16 cellular contexts compared by ENCODE assay signal in the genomic region with DNA sequence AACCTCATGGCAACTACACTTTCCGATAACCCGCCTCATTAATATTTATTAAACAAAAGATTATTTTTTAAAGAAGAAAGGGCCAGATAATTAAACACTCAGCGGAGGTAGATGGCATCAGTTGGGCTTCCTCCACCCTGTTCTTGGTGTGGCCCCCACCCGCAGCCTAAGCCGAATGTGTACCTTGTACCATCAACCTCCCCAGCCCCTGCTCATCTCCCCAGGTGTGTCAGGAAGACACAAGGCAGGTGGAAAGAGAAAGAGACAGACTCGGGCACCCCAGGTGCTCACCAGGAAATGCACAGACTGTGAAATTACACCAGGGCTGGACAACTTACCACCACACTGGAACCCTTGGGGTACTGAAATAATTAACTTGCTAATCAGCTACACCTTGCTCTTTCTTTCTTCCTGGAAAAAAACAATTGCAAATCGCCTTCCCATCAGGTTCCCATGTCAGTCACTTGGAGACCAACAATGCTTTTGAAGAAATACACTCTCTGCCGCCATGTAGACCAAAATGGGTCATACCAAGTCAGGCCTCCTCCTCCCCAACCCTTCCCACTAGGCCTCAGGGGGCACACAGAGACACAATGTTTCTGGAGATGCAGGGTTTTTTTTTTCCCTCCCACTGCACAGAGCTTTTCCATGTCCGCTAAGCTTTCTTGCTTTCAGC. TPM values are rescaled to one million over a fixed set of nuclear protein-coding genes. Genes with fewer than 3 reads are reported as not detected.
DNase-seq lines count a peak whose midpoint lies in the region; ATAC-seq, FAIRE-seq and TF ChIP-seq lines count a peak whose summit lies in the region.
"Had no signal": no experiment of that assay in that cellular context is flagged by ENCODE, and none has a peak within 500 bp of the region (broad histone marks: within the 10 kb centered on the region; RNA-seq: fewer than 3 reads in every experiment).

No MANE protein-coding gene starts in this region.

- peaks cover 8% of the 10 kb centered on the region for H3K4me1 ChIP-seq in GM12878 (ENCODE audit: control insufficient read depth, insufficient read depth, low read length)
- H3K4me1 ChIP-seq in mesendoderm (ENCODE audit: control insufficient read depth, low read depth, low read length), result peaks cover 55% of the 10 kb centered on the region
- H3K4me1 ChIP-seq: Caco-2 had no signal

- peak overlapping the region; percentile 60 to 80 for H3K4me3 Mint-ChIP-seq in stimulated activated naive CD8-positive, alpha-beta T cell treated with anti-CD3 and anti-CD28 coated beads, Interleukin-15, amount 100 ng/mL, for 72 hours
- H3K4me3 Mint-ChIP-seq: activated T-cell treated with anti-CD3 and anti-CD28 coated beads, Interleukin-2, amount 50 U/mL, for 24 hours had no signal

- in situ Hi-C loops in GM12878 (cut with MboI), result no loop called here

- POLR2A ChIA-PET in GM12878 (lab: Charles Lee), result no interaction called here

- no peak overlapping the region for H3K27ac Mint-ChIP-seq in stimulated activated naive CD8-positive, alpha-beta T cell treated with anti-CD3 and anti-CD28 coated beads, Interleukin-15, amount 100 ng/mL, for 72 hours
- H3K27ac Mint-ChIP-seq: activated T-cell treated with anti-CD3 and anti-CD28 coated beads, Interleukin-2, amount 50 U/mL, for 24 hours had no signal

- H4K20me1 ChIP-seq in GM12878 (ENCODE audit: control insufficient read depth, insufficient read depth), result no peaks in the 10 kb centered on the region

- H3K27ac ChIP-seq in GM12878 (ENCODE audit: control insufficient read depth, insufficient read depth) (no peak overlapping the region), mesendoderm (ENCODE audit: low read depth, low read length) (peak overlapping the region; percentile 50)
- H3K27ac ChIP-seq: colonic mucosa, tibial artery had no signal

- H3K4me2 ChIP-seq in GM12878 (ENCODE audit: control insufficient read depth, insufficient read depth) (peak overlapping the region; percentile 66), mesendoderm (ENCODE audit: low read length) (no peak overlapping the region)

- no peaks in the 10 kb centered on the region for H3K9me3 ChIP-seq in GM12878 (replicated peaks; ENCODE audit: control insufficient read depth, insufficient read depth, low read length)
- H3K9me3 ChIP-seq: Caco-2, colonic mucosa, tibial artery had no signal

- no peak overlapping the region for H4K8ac ChIP-seq in mesendoderm (ENCODE audit: low read depth, low read length)

- H3K23ac ChIP-seq in mesendoderm (ENCODE audit: low read length), result no peak overlapping the region

- no peak for TF ChIP-seq CTCF in GM12878 (IDR thresholded peaks at IDR 0.05 in 2 of 3, conservative IDR thresholded peaks at IDR 0.05 in 1 of 3; ENCODE audit: control insufficient read depth in 2 of 3, extremely low read depth in 1 of 3, insufficient read depth in 1 of 3, low read depth in 3 of 3, low read length in 3 of 3)

- H3K27me3 ChIP-seq in GM12878 (replicated peaks in 1 of 2; ENCODE audit: control insufficient read depth in 2 of 2, insufficient read depth in 2 of 2, low read length in 1 of 2), result peaks cover 19 to 22% of the 10 kb centered on the region in 2 experiments
- H3K27me3 ChIP-seq in mesendoderm (ENCODE audit: insufficient read depth, low read length, poor library complexity), result peaks cover 16% of the 10 kb centered on the region

- H3K9me3 Mint-ChIP-seq in stimulated activated naive CD8-positive, alpha-beta T cell treated with anti-CD3 and anti-CD28 coated beads, Interleukin-15, amount 100 ng/mL, for 72 hours, result no peaks in the 10 kb centered on the region
- H3K9me3 Mint-ChIP-seq: activated T-cell treated with anti-CD3 and anti-CD28 coated beads, Interleukin-2, amount 50 U/mL, for 24 hours had no signal

- BruUV-seq in GM12878 (replicated peaks; lab: Mats Ljungman, UMichigan), result no TSS peak

- no peak for DNase-seq in stimulated activated naive CD8-positive, alpha-beta T cell treated with anti-CD3 and anti-CD28 coated beads, Interleukin-15, amount 100 ng/mL, for 72 hours
- no peak for DNase-seq in stimulated activated naive CD8-positive, alpha-beta T cell treated with anti-CD3 and anti-CD28 coated beads, Interleukin-15, Interleukin-2, amounts not matched to agents 100 U/mL and 50 U/mL, for 24 hours
- DNase-seq in GM12878 (ENCODE audit: low read depth, low spot score) (no peak), mesendoderm (no peak), amygdala (lab: John Stamatoyannopoulos, UW) (no peak), OCI-M1 (lab: John Stamatoyannopoulos, UW) (no peak)
- no peak for DNase-seq in stimulated activated CD4-positive, alpha-beta T cell treated with anti-CD3 and anti-CD28 coated beads, Interleukin-4, amount 100 ng/mL, for 1 hour
- DNase-seq: activated T-cell treated with anti-CD3 and anti-CD28 coated beads, Interleukin-2, amount 50 U/mL, for 24 hours; Caco-2; colonic mucosa; left cardiac atrium; tibial artery had no signal

- RAD21 ChIA-PET in GM12878 (lab: Charles Lee; ENCODE audit: unreplicated experiment), result no interaction called here

- peaks cover 43% of the 10 kb centered on the region for H3K4me1 Mint-ChIP-seq in stimulated activated naive CD8-positive, alpha-beta T cell treated with anti-CD3 and anti-CD28 coated beads, Interleukin-15, amount 100 ng/mL, for 72 hours

- peak overlapping the region; percentile 24 for H2BK5ac ChIP-seq in mesendoderm (ENCODE audit: low read length)

- no peak overlapping the region for H4K5ac ChIP-seq in mesendoderm (ENCODE audit: low read length)

- 24% methylated on average over 9 of the region's 9 CpGs for WGBS in GM12878 (ENCODE audit: insufficient coverage, insufficient replicate concordance, low lambda C conversion rate, missing lambda C conversion rate)
- no CpG with 5 or more reads among the region's 9 CpGs for WGBS in mesendoderm (ENCODE audit: extremely low coverage, insufficient coverage, low lambda C conversion rate)

- peaks cover 17% of the 10 kb centered on the region for H3K79me1 ChIP-seq in mesendoderm (ENCODE audit: low read length)

- no peak overlapping the region for H2BK15ac ChIP-seq in mesendoderm (replicated peaks; ENCODE audit: low read depth)

- no peak for TF ChIP-seq POLR2A in GM12878 (IDR thresholded peaks at IDR 0.05; ENCODE audit: low read depth, low read length)

- H3K4me3 ChIP-seq in GM12878, result no peak overlapping the region
- no peak overlapping the region for H3K4me3 ChIP-seq in mesendoderm (ENCODE audit: low read length)
- H3K4me3 ChIP-seq: colonic mucosa, tibial artery had no signal

- H2AFZ ChIP-seq in GM12878 (ENCODE audit: control insufficient read depth, low read depth, low read length), result peak overlapping the region; percentile 68

- no peak overlapping the region for H3K4ac ChIP-seq in mesendoderm (ENCODE audit: low read depth, low read length)

- H3K79me2 ChIP-seq in GM12878 (ENCODE audit: control insufficient read depth, insufficient read depth, low read length), result no peaks in the 10 kb centered on the region
- H3K79me2 ChIP-seq in mesendoderm (ENCODE audit: control insufficient read depth, insufficient read depth, low read length), result peaks cover 24% of the 10 kb centered on the region

- TF ChIP-seq RAD21 in GM12878 (IDR thresholded peaks at IDR 0.05; ENCODE audit: insufficient read depth, low read depth, low read length), result no peak

- H3K36me3 ChIP-seq in GM12878 (ENCODE audit: control insufficient read depth in 2 of 2, insufficient read depth in 2 of 2, low read length in 1 of 2) (no peaks in the 10 kb centered on the region), mesendoderm (ENCODE audit: control insufficient read depth, insufficient read depth, low read length) (peaks cover 8% of the 10 kb centered on the region)
- H3K36me3 ChIP-seq: colonic mucosa, tibial artery had no signal

- CTCF ChIA-PET in GM12878 (lab: Yijun Ruan, JAX), result no interaction called here

- peak overlapping the region; percentile 83 for H3K56ac ChIP-seq in mesendoderm (ENCODE audit: low read length)

- no peak for TF ChIP-seq EP300 in GM12878 (IDR thresholded peaks at IDR 0.05; ENCODE audit: borderline replicate concordance in 1 of 2, control insufficient read depth in 1 of 2, low read depth in 2 of 2, low read length in 2 of 2)

- peaks cover 89% of the 10 kb centered on the region for H3K27me3 Mint-ChIP-seq in stimulated activated naive CD8-positive, alpha-beta T cell treated with anti-CD3 and anti-CD28 coated beads, Interleukin-15, amount 100 ng/mL, for 72 hours

- no peak for FAIRE-seq in GM12878 (lab: Jason Lieb, UNC)
- FAIRE-seq: GM19239 had no signal

- no peak overlapping the region for H2AK5ac ChIP-seq in mesendoderm (ENCODE audit: low read length)

- peak overlapping the region; percentile 35 for H2BK120ac ChIP-seq in mesendoderm (ENCODE audit: low read depth, low read length)

- SMC1A ChIA-PET in GM12878 (lab: Charles Lee; ENCODE audit: uncharacterized antibody, unreplicated experiment), result interaction anchor here (1.2 kb wide), 1 partner anchor 445 kb away, joined by 3 read pairs; no protein-coding TSS in a partner anchor

- intact Hi-C loops in GM12878 (cut with micrococcal nuclease; ENCODE audit: unreplicated experiment), result no loop called here

- ATAC-seq in stimulated activated naive CD8-positive, alpha-beta T cell treated with anti-CD3 and anti-CD28 coated beads, Interleukin-15, amount 100 ng/mL, for 72 hours, result no peak
- no peak for ATAC-seq in stimulated activated naive CD8-positive, alpha-beta T cell treated with anti-CD3 and anti-CD28 coated beads, Interleukin-15, Interleukin-2, amounts not matched to agents 100 U/mL and 50 U/mL, for 24 hours
- ATAC-seq in GM12878 (peak; percentile 29; the same call in 2 of the 3 replicates), HG02840 (IDR thresholded peaks at IDR 0.05; ENCODE audit: low FRiP score, unreplicated experiment) (no peak)

- peak overlapping the region; percentile 36 for H3K18ac ChIP-seq in mesendoderm (ENCODE audit: low read length)

- H3K9ac ChIP-seq in GM12878 (ENCODE audit: control insufficient read depth, insufficient read depth, low read length), result no peak overlapping the region
- H3K9ac ChIP-seq in mesendoderm (ENCODE audit: low read length), result peak overlapping the region; percentile 29

RNA-seq across cellular contexts. Expression of a gene that starts 8.7 kb away (rescaled TPM):
- total RNA-seq in GM12878 (2013; cell fraction: nucleolus; rRNA removed), result not detected in 2 replicates
- total RNA-seq in GM12878 (2014; rRNA removed) (not detected in 2 replicates), GM12878 (2014; rRNA removed; fragmentation: Illumina TruSeq; extraction: Trizol) (not detected in 2 replicates), GM12878 (2021) (not detected in 2 replicates)
- polyA plus RNA-seq in GM12878 (2011; ENCODE audit: low read depth), result not detected
- polyA plus RNA-seq in GM12878 (2011; rRNA removed) (not detected in 2 replicates), GM12878 (2014; fragmentation: Illumina TruSeq; extraction: Trizol) (not detected in 2 replicates), GM12878 (2014; fragmentation: Nextera tagmentation; extraction: Ambion mirVana) (not detected), GM12878 (2014; rRNA removed) (not detected in 2 replicates), GM12878 (2016; fragmentation: Nextera tagmentation; extraction: Ambion mirVana) (not detected)
- polyA plus RNA-seq in GM12878 (2011; cell fraction: cytosol; rRNA removed), result not detected in 2 replicates
- not detected in 2 replicates for polyA plus RNA-seq in GM12878 (2011; cell fraction: nucleus; rRNA removed)
- polyA plus RNA-seq in GM12878 (2012), result 0.07 and 0.21 TPM in 2 replicates
- not detected in 2 replicates for polyA minus RNA-seq in GM12878 (2011; rRNA and poly(A)+ RNA removed)
- not detected in 2 replicates for polyA minus RNA-seq in GM12878 (2011; cell fraction: cytosol; rRNA and poly(A)+ RNA removed)
- polyA minus RNA-seq in GM12878 (2011; cell fraction: nucleus; rRNA and poly(A)+ RNA removed), result not detected in 2 replicates
- polyA plus RNA-seq in mesendoderm (2013, experiment 1 of 2), result 20.5 TPM
- 18.4 TPM for polyA plus RNA-seq in mesendoderm (2013, experiment 2 of 2)
- total RNA-seq: A673, Caco-2, colonic mucosa, left cardiac atrium had no signal
- polyA plus RNA-seq: esophagus had no signal

RNA-seq across cellular contexts. Expression of a gene that starts 20.2 kb away (rescaled TPM):
- total RNA-seq in GM12878 (2013; cell fraction: nucleolus; rRNA removed), result 51.6 and 56.9 TPM in 2 replicates
- total RNA-seq in GM12878 (2014; rRNA removed) (63.4 and 74.9 TPM in 2 replicates), GM12878 (2014; rRNA removed; fragmentation: Illumina TruSeq; extraction: Trizol) (76.4 and 80.8 TPM in 2 replicates), GM12878 (2021) (85.6 and 90.2 TPM in 2 replicates)
- 45.1 TPM for polyA plus RNA-seq in GM12878 (2011; ENCODE audit: low read depth)
- polyA plus RNA-seq in GM12878 (2011; rRNA removed) (33.6 and 38.2 TPM in 2 replicates), GM12878 (2014; fragmentation: Illumina TruSeq; extraction: Trizol) (87.0 and 94.8 TPM in 2 replicates), GM12878 (2014; fragmentation: Nextera tagmentation; extraction: Ambion mirVana) (10 to 100 TPM; 36.8 to 48.0 TPM), GM12878 (2014; rRNA removed) (64.2 and 91.7 TPM in 2 replicates), GM12878 (2016; fragmentation: Nextera tagmentation; extraction: Ambion mirVana) (100 to 1,000 TPM; 105 to 110 TPM)
- polyA plus RNA-seq in GM12878 (2011; cell fraction: cytosol; rRNA removed), result 33.5 and 35.9 TPM in 2 replicates
- polyA plus RNA-seq in GM12878 (2011; cell fraction: nucleus; rRNA removed), result 17.6 and 30.8 TPM in 2 replicates
- polyA plus RNA-seq in GM12878 (2012), result 65.2 and 88.3 TPM in 2 replicates
- 25.5 and 40.6 TPM in 2 replicates for polyA minus RNA-seq in GM12878 (2011; rRNA and poly(A)+ RNA removed)
- 21.2 and 25.7 TPM in 2 replicates for polyA minus RNA-seq in GM12878 (2011; cell fraction: cytosol; rRNA and poly(A)+ RNA removed)
- 11.4 and 22.5 TPM in 2 replicates for polyA minus RNA-seq in GM12878 (2011; cell fraction: nucleus; rRNA and poly(A)+ RNA removed)
- polyA plus RNA-seq in mesendoderm (2013, experiment 1 of 2), result 118 TPM
- polyA plus RNA-seq in mesendoderm (2013, experiment 2 of 2), result 114 TPM
